Comparison of ENCODE assay signal across 14 cellular contexts in genomic region chr1:119715542-119715941, GRCh38. TPM values are rescaled to one million over a fixed set of nuclear protein-coding genes. Genes with fewer than 3 reads are reported as not detected.
DNase-seq lines count a peak whose midpoint lies in the region; ATAC-seq and TF ChIP-seq lines count a peak whose summit lies in the region.
"Had no signal": no experiment of that assay in that cellular context is flagged by ENCODE, and none has a peak within 500 bp of the region (broad histone marks: within the 10 kb centered on the region; RNA-seq: fewer than 3 reads in every experiment).

No MANE protein-coding gene starts in this region.

- WGBS in smooth muscle cell (ENCODE audit: low lambda C conversion rate), result 21% methylated on average over 5 of the region's 5 CpGs

- H3K36me3 Mint-ChIP-seq in T-helper 2 cell treated with Interferon-gamma antibody and Interleukin-4, amounts not matched to agents 5 μg/mL and 100 μg/mL, for 36 hours (ENCODE audit: low read depth), result peaks cover 19% of the 10 kb centered on the region
- H3K36me3 Mint-ChIP-seq: memory B cell had no signal

- peak overlapping the region; percentile 9 for H3K9ac ChIP-seq in smooth muscle cell (ENCODE audit: low read depth)

- H2AFZ ChIP-seq in smooth muscle cell (ENCODE audit: low read depth), result no peak overlapping the region

- H4K20me1 ChIP-seq in smooth muscle cell (ENCODE audit: low read depth), result peaks cover 70% of the 10 kb centered on the region

- H3K9me3 Mint-ChIP-seq in T-helper 2 cell treated with Interferon-gamma antibody and Interleukin-4, amounts not matched to agents 5 μg/mL and 100 μg/mL, for 36 hours, result no peaks in the 10 kb centered on the region
- H3K9me3 Mint-ChIP-seq: memory B cell had no signal

- no peaks in the 10 kb centered on the region for H3K36me3 ChIP-seq in smooth muscle cell (ENCODE audit: low read depth)
- H3K36me3 ChIP-seq: stomach had no signal

- peaks cover 43% of the 10 kb centered on the region for H3K4me1 Mint-ChIP-seq in T-helper 2 cell treated with Interferon-gamma antibody and Interleukin-4, amounts not matched to agents 5 μg/mL and 100 μg/mL, for 36 hours (ENCODE audit: low read depth)

- peaks cover 75% of the 10 kb centered on the region for H3K79me2 ChIP-seq in smooth muscle cell (ENCODE audit: low read depth)

- peaks cover 11% of the 10 kb centered on the region for H3F3A ChIP-seq in smooth muscle cell (ENCODE audit: low read depth)

- H3K27ac ChIP-seq in smooth muscle cell (ENCODE audit: low read depth), result peak overlapping the region; percentile 92
- H3K27ac ChIP-seq: epithelial cell of prostate had no signal

- DNase-seq in T-helper 2 cell treated with Interferon-gamma antibody and Interleukin-4, amounts not matched to agents 5 μg/mL and 100 μg/mL, for 36 hours (ENCODE audit: low spot score), result no peak
- DNase-seq in T-helper 2 cell, result no peak
- DNase-seq in SK-N-DZ (ENCODE audit: low spot score), result peak; percentile 45
- peak; percentile 47 for DNase-seq in fibroblast of mammary gland (ENCODE audit: low read depth)
- no peak for DNase-seq in smooth muscle cell (lab: John Stamatoyannopoulos, UW; ENCODE audit: unreplicated experiment)
- DNase-seq in NOMO-1 treated with DMSO at 0.1 percent for 48 hours (lab: John Stamatoyannopoulos, UW; ENCODE audit: unreplicated experiment), result no peak
- no peak for DNase-seq in NCI-H345 (lab: John Stamatoyannopoulos, UW)
- DNase-seq: activated gamma-delta T cell treated with Interleukin-2 at 50 U/mL for 16 hours; NCI-H226; stimulated activated CD4-positive, alpha-beta T cell treated with anti-CD3 and anti-CD28 coated beads, Interleukin-12 subunit alpha, Interleukin-12 subunit beta, amount 100 ng/mL, for 4 hours; stomach had no signal

- H3K27me3 ChIP-seq in smooth muscle cell (ENCODE audit: low read depth), result no peaks in the 10 kb centered on the region

- no peak overlapping the region for H3K4me3 ChIP-seq in fibroblast of mammary gland (ENCODE audit: control insufficient read depth, low read depth, low read length)
- H3K4me3 ChIP-seq in smooth muscle cell, result peak overlapping the region; percentile 86
- H3K4me3 ChIP-seq: stomach had no signal

- H3K4me2 ChIP-seq in smooth muscle cell, result peak overlapping the region; percentile 96

- peaks cover 31% of the 10 kb centered on the region for H3K4me1 ChIP-seq in smooth muscle cell (ENCODE audit: low read depth)

- peak overlapping the region; percentile 24 for H3K27ac Mint-ChIP-seq in T-helper 2 cell treated with Interferon-gamma antibody and Interleukin-4, amounts not matched to agents 5 μg/mL and 100 μg/mL, for 36 hours
- H3K27ac Mint-ChIP-seq: memory B cell had no signal

- no peak for ATAC-seq in GM21381 (IDR thresholded peaks at IDR 0.05; ENCODE audit: unreplicated experiment)

- H3K4me3 Mint-ChIP-seq in T-helper 2 cell treated with Interferon-gamma antibody and Interleukin-4, amounts not matched to agents 5 μg/mL and 100 μg/mL, for 36 hours, result peak overlapping the region; percentile 1
- H3K4me3 Mint-ChIP-seq: memory B cell had no signal

- H3K27me3 Mint-ChIP-seq in T-helper 2 cell treated with Interferon-gamma antibody and Interleukin-4, amounts not matched to agents 5 μg/mL and 100 μg/mL, for 36 hours (ENCODE audit: low read depth), result peaks cover 7% of the 10 kb centered on the region

- H3K9me3 ChIP-seq in smooth muscle cell (replicated peaks; ENCODE audit: low read depth), result no peaks in the 10 kb centered on the region
- H3K9me3 ChIP-seq: stomach had no signal

- TF ChIP-seq CTCF in fibroblast of mammary gland (conservative IDR thresholded peaks at IDR 0.05; ENCODE audit: control insufficient read depth, insufficient read depth, low read depth, low read length), result no peak
- no peak for TF ChIP-seq CTCF in smooth muscle cell (IDR thresholded peaks at IDR 0.05; ENCODE audit: borderline replicate concordance, insufficient read depth, poor library complexity, severe bottlenecking)

RNA-seq across cellular contexts. Expression of gene PHGDH, which starts 3.8 kb away (rescaled TPM):
- polyA plus RNA-seq in SK-N-DZ (2014; cell fraction: cytosol; rRNA removed), result 193 and 200 TPM in 2 replicates
- polyA plus RNA-seq in SK-N-DZ (2014; cell fraction: nucleus; rRNA removed), result 90.9 and 154 TPM in 2 replicates
- total RNA-seq in smooth muscle cell, result 66.1 and 93.2 TPM in 2 replicates
- 134 and 141 TPM in 2 replicates for polyA plus RNA-seq in smooth muscle cell

RNA-seq across cellular contexts. Expression of gene HMGCS2, which starts 53.2 kb away (rescaled TPM):
- polyA plus RNA-seq in SK-N-DZ (2014; cell fraction: cytosol; rRNA removed), result not detected in 2 replicates
- polyA plus RNA-seq in SK-N-DZ (2014; cell fraction: nucleus; rRNA removed), result not detected in 2 replicates
- total RNA-seq in smooth muscle cell, result not detected in 2 replicates
- polyA plus RNA-seq in smooth muscle cell, result 0.08 TPM in 1 of 2 replicates, not detected in the other

Comparison
In these comparisons a context has a peak if more than half of its experiments do, and no peak if none do; other contexts are left out.
1. DNase-seq: peak in SK-N-DZ (single experiment) and fibroblast of mammary gland (single experiment); none in T-helper 2 cell treated with Interferon-gamma antibody and Interleukin-4, amounts not matched to agents 5 μg/mL and 100 μg/mL, for 36 hours (single experiment), T-helper 2 cell (0 of 5), smooth muscle cell (single experiment), NOMO-1 treated with DMSO at 0.1 percent for 48 hours (single experiment) and NCI-H345 (single experiment).